Comparison of ENCODE assay signal across 22 cellular contexts in genomic region chr12:123891516-123892179, GRCh38.
DNase-seq lines count a peak whose midpoint lies in the region; ATAC-seq, FAIRE-seq and TF ChIP-seq lines count a peak whose summit lies in the region.
"Had no signal": no experiment of that assay in that cellular context is flagged by ENCODE, and none has a peak within 500 bp of the region (broad histone marks: within the 10 kb centered on the region; RNA-seq: fewer than 3 reads in every experiment).

No MANE protein-coding gene starts in this region.

- no peak for TF ChIP-seq CTCF in astrocyte (IDR thresholded peaks at IDR 0.05; ENCODE audit: insufficient read depth, low read depth, low read length)
- TF ChIP-seq CTCF in neural progenitor cell (IDR thresholded peaks at IDR 0.05), result no peak

- H3K4me2 ChIP-seq in BLaER1 treated with 17β-estradiol and CSF1 and Interleukin-3, amounts not matched to agents 10 nM and 100 nM, result peak overlapping the region; percentile 32 to 93 (median 84); a peak in 21 of 22 replicates
- H3K4me2 ChIP-seq in astrocyte (ENCODE audit: low read length) (peak overlapping the region; percentile 54), neural progenitor cell (no peak overlapping the region)
- H3K4me2 ChIP-seq: KMS-11 had no signal

- H3K27me3 ChIP-seq in BLaER1 treated with 17β-estradiol and CSF1 and Interleukin-3, amounts not matched to agents 10 nM and 100 nM, result no peaks in the 10 kb centered on the region
- peaks cover 5% of the 10 kb centered on the region for H3K27me3 ChIP-seq in MG63
- peaks cover 6% of the 10 kb centered on the region for H3K27me3 ChIP-seq in astrocyte (ENCODE audit: insufficient read depth, low read length)
- peaks cover 33% of the 10 kb centered on the region for H3K27me3 ChIP-seq in neural progenitor cell

- no peak for ATAC-seq in GM18873 (IDR thresholded peaks at IDR 0.05; ENCODE audit: low FRiP score, unreplicated experiment)
- ATAC-seq in HG03439 (IDR thresholded peaks at IDR 0.05; ENCODE audit: unreplicated experiment), result no peak
- no peak for ATAC-seq in HG03460 (IDR thresholded peaks at IDR 0.05; ENCODE audit: unreplicated experiment)
- ATAC-seq: activated CD8-positive, alpha-beta T cell treated with anti-CD3 and anti-CD28 coated beads for 36 hours; effector memory CD8-positive, alpha-beta T cell; naive thymus-derived CD4-positive, alpha-beta T cell; SK-N-SH treated with all-trans-retinoic acid at 6 μM for 48 hours had no signal

- H3K27me3 Mint-ChIP-seq in astrocyte (ENCODE audit: low read depth, unreplicated experiment) (peaks cover 40% of the 10 kb centered on the region), neural progenitor cell (ENCODE audit: insufficient read depth, low read depth) (peaks cover 6% of the 10 kb centered on the region)
- H3K27me3 Mint-ChIP-seq: activated CD8-positive, alpha-beta T cell treated with anti-CD3 and anti-CD28 coated beads for 36 hours had no signal

- H3K79me2 ChIP-seq in astrocyte (ENCODE audit: insufficient read depth, low read length) (no peaks in the 10 kb centered on the region), neural progenitor cell (ENCODE audit: low read depth) (no peaks in the 10 kb centered on the region)

- H3K9me3 ChIP-seq in BLaER1 treated with 17β-estradiol and CSF1 and Interleukin-3, amounts not matched to agents 10 nM and 100 nM (replicated peaks in 1 of 11), result no peaks in the 10 kb centered on the region
- H3K9me3 ChIP-seq in MG63 (no peaks in the 10 kb centered on the region), astrocyte (ENCODE audit: insufficient read depth, low read depth, low read length) (no peaks in the 10 kb centered on the region), neural progenitor cell (ENCODE audit: low read depth) (no peaks in the 10 kb centered on the region)
- H3K9me3 ChIP-seq: tibial nerve had no signal

- no peak for FAIRE-seq in astrocyte (lab: Jason Lieb, UNC)

- H3K36me3 ChIP-seq in BLaER1 treated with 17β-estradiol and CSF1 and Interleukin-3, amounts not matched to agents 10 nM and 100 nM, result no peaks in the 10 kb centered on the region
- no peaks in the 10 kb centered on the region for H3K36me3 ChIP-seq in MG63
- no peaks in the 10 kb centered on the region for H3K36me3 ChIP-seq in astrocyte (ENCODE audit: insufficient read depth, low read length)
- H3K36me3 ChIP-seq in neural progenitor cell, result no peaks in the 10 kb centered on the region
- H3K36me3 ChIP-seq: tibial nerve had no signal

- H3K36me3 Mint-ChIP-seq in astrocyte (ENCODE audit: low read depth, unreplicated experiment), result peaks cover 4% of the 10 kb centered on the region
- H3K36me3 Mint-ChIP-seq in neural progenitor cell, result no peaks in the 10 kb centered on the region
- H3K36me3 Mint-ChIP-seq: memory B cell; naive thymus-derived CD4-positive, alpha-beta T cell had no signal

- H2AFZ ChIP-seq in astrocyte (ENCODE audit: low read depth, low read length) (peak overlapping the region; percentile 31), neural progenitor cell (replicated peaks) (no peak overlapping the region)

- H3K4me1 ChIP-seq in BLaER1 treated with 17β-estradiol and CSF1 and Interleukin-3, amounts not matched to agents 10 nM and 100 nM, result peaks cover 41 to 68% (median 61%) of the 10 kb centered on the region in 10 experiments
- H3K4me1 ChIP-seq in astrocyte (ENCODE audit: insufficient read depth, low read length) (peaks cover 3% of the 10 kb centered on the region), neural progenitor cell (peaks cover 5% of the 10 kb centered on the region)
- H3K4me1 ChIP-seq: tibial nerve had no signal

- H3K27ac ChIP-seq in BLaER1 treated with 17β-estradiol and CSF1 and Interleukin-3, amounts not matched to agents 10 nM and 100 nM, result peak overlapping the region in 9 of 11 experiments; percentile 30 to 94 (median 84); a peak in 16 of 22 replicates
- no peak overlapping the region for H3K27ac ChIP-seq in astrocyte (ENCODE audit: low read depth, low read length)
- H3K27ac ChIP-seq in neural progenitor cell, result no peak overlapping the region
- H3K27ac ChIP-seq: KMS-11, tibial nerve had no signal

- H3K4me1 Mint-ChIP-seq in astrocyte (ENCODE audit: low read depth, unreplicated experiment), result peaks cover 3% of the 10 kb centered on the region
- peaks cover 10% of the 10 kb centered on the region for H3K4me1 Mint-ChIP-seq in neural progenitor cell
- H3K4me1 Mint-ChIP-seq: memory B cell had no signal

- H3K9me3 Mint-ChIP-seq in astrocyte (ENCODE audit: unreplicated experiment) (peaks cover 8% of the 10 kb centered on the region), neural progenitor cell (no peaks in the 10 kb centered on the region)
- H3K9me3 Mint-ChIP-seq: activated CD8-positive, alpha-beta T cell treated with anti-CD3 and anti-CD28 coated beads for 36 hours; effector memory CD8-positive, alpha-beta T cell; memory B cell; naive thymus-derived CD4-positive, alpha-beta T cell had no signal

- no peaks in the 10 kb centered on the region for H4K20me1 ChIP-seq in BLaER1 treated with 17β-estradiol and CSF1 and Interleukin-3, amounts not matched to agents 10 nM and 100 nM
- no peaks in the 10 kb centered on the region for H4K20me1 ChIP-seq in astrocyte (ENCODE audit: insufficient read depth, low read length)
- H4K20me1 ChIP-seq in neural progenitor cell (ENCODE audit: low read depth), result no peaks in the 10 kb centered on the region

- 0 out of 20 replicates have a peak overlapping the region, but pooled peaks of 2 of the 10 experiments have one; percentile 49 to 56 for H3K4me3 ChIP-seq in BLaER1 treated with 17β-estradiol and CSF1 and Interleukin-3, amounts not matched to agents 10 nM and 100 nM
- H3K4me3 ChIP-seq in MG63, result no peak overlapping the region
- H3K4me3 ChIP-seq in astrocyte (ENCODE audit: insufficient read depth, low read depth, low read length), result no peak overlapping the region
- H3K4me3 ChIP-seq in neural progenitor cell, result no peak overlapping the region
- H3K4me3 ChIP-seq: tibial nerve had no signal

- H3K9ac ChIP-seq in BLaER1 treated with 17β-estradiol and CSF1 and Interleukin-3, amounts not matched to agents 10 nM and 100 nM, result peak overlapping the region in 4 of 11 experiments; percentile 27 to 80 (median 56); a peak in 3 of 22 replicates
- no peak overlapping the region for H3K9ac ChIP-seq in astrocyte (ENCODE audit: low read length)
- no peak overlapping the region for H3K9ac ChIP-seq in neural progenitor cell
- H3K9ac ChIP-seq: KMS-11 had no signal

- H3K4me3 Mint-ChIP-seq in astrocyte (ENCODE audit: unreplicated experiment) (no peak overlapping the region), neural progenitor cell (no peak overlapping the region)
- H3K4me3 Mint-ChIP-seq: activated CD8-positive, alpha-beta T cell treated with anti-CD3 and anti-CD28 coated beads for 36 hours; effector memory CD8-positive, alpha-beta T cell; memory B cell; naive thymus-derived CD4-positive, alpha-beta T cell had no signal

- DNase-seq in MG63 (peak; percentile 42), astrocyte (ENCODE audit: low read depth) (no peak), neural progenitor cell (ENCODE audit: low spot score) (peak; percentile 15)
- no peak for DNase-seq in stimulated activated CD4-positive, alpha-beta T cell treated with anti-CD3 and anti-CD28 coated beads, Interleukin-4, amount 100 ng/mL, for 1 hour
- DNase-seq: activated CD8-positive, alpha-beta T cell treated with anti-CD3 and anti-CD28 coated beads for 36 hours; amygdala; effector memory CD8-positive, alpha-beta T cell; EL; naive thymus-derived CD4-positive, alpha-beta T cell; NCI-H2081 treated with DMSO at 0.1 percent for 48 hours; NCI-H446; stimulated activated CD4-positive, alpha-beta T cell treated with anti-CD3 and anti-CD28 coated beads, Interleukin-1b, Interleukin-23, amount 100 ng/mL, for 48 hours; stimulated activated naive CD4-positive, alpha-beta T cell treated with Interleukin-2 at 50 U/mL for 16 hours; T-helper 9 cell had no signal

- no peaks in the 10 kb centered on the region for H3F3A ChIP-seq in neural progenitor cell (ENCODE audit: low read depth)

- H3K27ac Mint-ChIP-seq in astrocyte (ENCODE audit: unreplicated experiment), result peak overlapping the region; percentile 77
- H3K27ac Mint-ChIP-seq in neural progenitor cell, result peak overlapping the region; percentile 8
- H3K27ac Mint-ChIP-seq: activated CD8-positive, alpha-beta T cell treated with anti-CD3 and anti-CD28 coated beads for 36 hours; effector memory CD8-positive, alpha-beta T cell; memory B cell; naive thymus-derived CD4-positive, alpha-beta T cell had no signal

Comparison
In these comparisons a context has a peak if more than half of its experiments do, and no peak if none do; other contexts are left out.
1. H3K27ac ChIP-seq: peak in BLaER1 treated with 17β-estradiol and CSF1 and Interleukin-3, amounts not matched to agents 10 nM and 100 nM (9 of 11); none in astrocyte (single experiment) and neural progenitor cell (single experiment).
2. DNase-seq: peak in MG63 (single experiment) and neural progenitor cell (single experiment); none in astrocyte (single experiment) and stimulated activated CD4-positive, alpha-beta T cell treated with anti-CD3 and anti-CD28 coated beads, Interleukin-4, amount 100 ng/mL, for 1 hour (single experiment).